Comparison of ENCODE assay signal across 20 cellular contexts in genomic region chr1:19078503-19078902, GRCh38.
DNase-seq lines count a peak whose midpoint lies in the region; ATAC-seq, FAIRE-seq and TF ChIP-seq lines count a peak whose summit lies in the region.
"Had no signal": no experiment of that assay in that cellular context is flagged by ENCODE, and none has a peak within 500 bp of the region (broad histone marks: within the 10 kb centered on the region; RNA-seq: fewer than 3 reads in every experiment).

No MANE protein-coding gene starts in this region.

- peaks cover 29% of the 10 kb centered on the region for H3K4me1 Mint-ChIP-seq in activated naive CD8-positive, alpha-beta T cell treated with anti-CD3 and anti-CD28 coated beads for 36 hours
- H3K4me1 Mint-ChIP-seq: GM23338 had no signal

- H3K36me3 ChIP-seq in body of pancreas (replicated peaks in 1 of 2; ENCODE audit: insufficient read depth in 1 of 2, low read depth in 2 of 2) (peaks cover 10 to 25% of the 10 kb centered on the region in 2 donors), keratinocyte (ENCODE audit: control insufficient read depth in 2 of 2, extremely low read depth in 1 of 2, insufficient read depth in 2 of 2, low read length in 2 of 2) (peaks cover 25 to 62% of the 10 kb centered on the region in 2 experiments), vagina (peaks cover 0 to 63% of the 10 kb centered on the region in 2 donors)

- H3K27me3 ChIP-seq in body of pancreas: no peaks in the 10 kb centered on the region
- H3K27me3 ChIP-seq in keratinocyte (ENCODE audit: control insufficient read depth, extremely low read depth, insufficient read depth, low read length): no peaks in the 10 kb centered on the region
- no peaks in the 10 kb centered on the region for H3K27me3 ChIP-seq in vagina
- H3K27me3 ChIP-seq: BLaER1 had no signal

- TF ChIP-seq POLR2A in body of pancreas (IDR thresholded peaks at IDR 0.05) (no peak), vagina (IDR thresholded peaks at IDR 0.05) (no peak)

- H3K4me3 ChIP-seq in body of pancreas (no peak overlapping the region), keratinocyte (ENCODE audit: control insufficient read depth in 2 of 3, extremely low read depth in 1 of 3, insufficient read depth in 2 of 3, low read depth in 1 of 3, low read length in 3 of 3) (peak overlapping the region in 1 of 3 experiments; percentile 38), vagina (no peak overlapping the region)
- H3K4me3 ChIP-seq: BLaER1, GM23338, K562 had no signal

- no peaks in the 10 kb centered on the region for H4K20me1 ChIP-seq in keratinocyte (ENCODE audit: control insufficient read depth, extremely low read depth, insufficient read depth, low read length)

- H3K4me2 ChIP-seq in keratinocyte (ENCODE audit: control insufficient read depth, extremely low read depth, insufficient read depth, low read depth, low read length): peak overlapping the region; percentile 70
- H3K4me2 ChIP-seq: BLaER1, GM23338 had no signal

- H3K9me1 ChIP-seq in keratinocyte (ENCODE audit: control insufficient read depth, extremely low read depth, insufficient read depth, low read length): no peaks in the 10 kb centered on the region

- no peak overlapping the region for H3K27ac Mint-ChIP-seq in activated naive CD8-positive, alpha-beta T cell treated with anti-CD3 and anti-CD28 coated beads for 36 hours
- H3K27ac Mint-ChIP-seq: CD4-positive, alpha-beta memory T cell; GM23338 had no signal

- TF ChIP-seq CTCF in body of pancreas (IDR thresholded peaks at IDR 0.05) (no peak), keratinocyte (optimal IDR thresholded peaks at IDR 0.05 in 1 of 3, IDR thresholded peaks at IDR 0.05 in 1 of 3, conservative IDR thresholded peaks at IDR 0.05 in 1 of 3; ENCODE audit: extremely low read depth in 1 of 3, insufficient read depth in 2 of 3, low read length in 3 of 3) (no peak), vagina (IDR thresholded peaks at IDR 0.05) (no peak)

- H3K27me3 Mint-ChIP-seq in activated naive CD8-positive, alpha-beta T cell treated with anti-CD3 and anti-CD28 coated beads for 36 hours: no peaks in the 10 kb centered on the region
- H3K27me3 Mint-ChIP-seq: CD4-positive, alpha-beta memory T cell had no signal

- intact Hi-C loops in body of pancreas (cut with DNase I) (loop anchor here (10.0 kb wide), 1 partner anchor 64 kb away; no protein-coding TSS in a partner anchor), vagina (cut with DNase I) (no loop called here)

- no peaks in the 10 kb centered on the region for H3K9me3 Mint-ChIP-seq in activated naive CD8-positive, alpha-beta T cell treated with anti-CD3 and anti-CD28 coated beads for 36 hours
- H3K9me3 Mint-ChIP-seq: CD4-positive, alpha-beta memory T cell; GM23338 had no signal

- dilution Hi-C loops in keratinocyte (cut with MboI; ENCODE audit: extremely low pct_ligation_motif_present, low sequenced_read_pairs): no loop called here

- ATAC-seq in body of pancreas (no peak), GM19023 (IDR thresholded peaks at IDR 0.05; ENCODE audit: unreplicated experiment) (no peak)
- ATAC-seq: GM23338, K562 had no signal

- 89 to 97% methylated on average over 3 of the region's 3 CpGs for WGBS in body of pancreas, 2 donors

- no peaks in the 10 kb centered on the region for H3K79me2 ChIP-seq in keratinocyte (ENCODE audit: control insufficient read depth, insufficient read depth, low read length)

- H3K9me3 ChIP-seq in body of pancreas: no peaks in the 10 kb centered on the region
- H3K9me3 ChIP-seq in keratinocyte (ENCODE audit: control insufficient read depth, low read depth, low read length): no peaks in the 10 kb centered on the region
- no peaks in the 10 kb centered on the region for H3K9me3 ChIP-seq in vagina
- H3K9me3 ChIP-seq: BLaER1 had no signal

- peaks cover 33% of the 10 kb centered on the region for H3K36me3 Mint-ChIP-seq in activated naive CD8-positive, alpha-beta T cell treated with anti-CD3 and anti-CD28 coated beads for 36 hours

- no peak overlapping the region for H2AFZ ChIP-seq in keratinocyte (ENCODE audit: control insufficient read depth, low read length)
- H2AFZ ChIP-seq: GM23338 had no signal

- H3K4me1 ChIP-seq in body of pancreas (peaks cover 57% of the 10 kb centered on the region), keratinocyte (ENCODE audit: control insufficient read depth, extremely low read depth, insufficient read depth, low read length) (peaks cover 94% of the 10 kb centered on the region), vagina (peaks cover 65% of the 10 kb centered on the region)

- DNase-seq in NCI-H82 (lab: John Stamatoyannopoulos, UW): peak; percentile 95
- no peak for DNase-seq in body of pancreas
- no peak for DNase-seq in keratinocyte (ENCODE audit: low read depth, low spot score)
- no peak for DNase-seq in vagina (ENCODE audit: extremely low spot score in 2 of 2)
- DNase-seq in iPS-NIHi11 (ENCODE audit: low spot score): no peak
- DNase-seq in activated naive CD8-positive, alpha-beta T cell treated with anti-CD3 and anti-CD28 coated beads for 36 hours: no peak
- DNase-seq in HuH-7 (ENCODE audit: low spot score): no peak
- DNase-seq: CD4-positive, alpha-beta memory T cell; HCEC 1CT; IMR-90 had no signal

- FAIRE-seq in keratinocyte (lab: Jason Lieb, UNC): no peak
- FAIRE-seq: G401.6, GM12892, GM18507, H54, K562 had no signal

- no peak overlapping the region for H3K4me3 Mint-ChIP-seq in activated naive CD8-positive, alpha-beta T cell treated with anti-CD3 and anti-CD28 coated beads for 36 hours
- H3K4me3 Mint-ChIP-seq: CD14-positive monocyte; CD4-positive, alpha-beta memory T cell; GM23338 had no signal

- H3K27ac ChIP-seq in body of pancreas (peak overlapping the region in 3 of 4 donors; percentile 71 to 84 (median 76)), keratinocyte (ENCODE audit: control insufficient read depth, insufficient read depth, low read length) (no peak overlapping the region), vagina (peak overlapping the region; percentile 47)
- H3K27ac ChIP-seq: BLaER1, HL-60 had no signal

- H3K9ac ChIP-seq in keratinocyte (ENCODE audit: control insufficient read depth, extremely low read depth, insufficient read depth, low read length): no peak overlapping the region
- H3K9ac ChIP-seq: BLaER1 had no signal
